ENCODE assay signal across 16 cellular contexts in genomic region chr5:33205070-33205469, GRCh38.
DNase-seq lines count a peak whose midpoint lies in the region; ATAC-seq, FAIRE-seq and TF ChIP-seq lines count a peak whose summit lies in the region.
"Had no signal": no experiment of that assay in that cellular context is flagged by ENCODE, and none has a peak within 500 bp of the region (broad histone marks: within the 10 kb centered on the region; RNA-seq: fewer than 3 reads in every experiment).

No MANE protein-coding gene starts in this region.

- H3K27ac ChIP-seq in liver (ENCODE audit: low read depth in 1 of 2, low read length in 2 of 2), result peak overlapping the region; percentile 81 to 85
- no peak overlapping the region for H3K27ac ChIP-seq in HepG2 (ENCODE audit: extremely low read length, insufficient read depth, low read length)
- H3K27ac ChIP-seq: C4-2B had no signal

- intact Hi-C loops in HepG2 (cut with micrococcal nuclease; ENCODE audit: unreplicated experiment), result no loop called here
- intact Hi-C loops in mucosa of descending colon (cut with DNase I, micrococcal nuclease), result no loop called here

- no peak for TF ChIP-seq CTCF in liver (IDR thresholded peaks at IDR 0.05; ENCODE audit: low read depth, low read length, missing input control)
- TF ChIP-seq CTCF in HepG2 (CRISPR knock-in tag; IDR thresholded peaks at IDR 0.05), result no peak
- TF ChIP-seq CTCF in bronchial epithelial cell (IDR thresholded peaks at IDR 0.05; ENCODE audit: insufficient read depth, low read length, severe bottlenecking), result no peak
- no peak for TF ChIP-seq CTCF in nephron (IDR thresholded peaks at IDR 0.05; ENCODE audit: unreplicated experiment in 3 of 3)
- TF ChIP-seq CTCF in mucosa of descending colon (IDR thresholded peaks at IDR 0.05), result no peak

- TF ChIP-seq EP300 in HepG2 (IDR thresholded peaks at IDR 0.05; ENCODE audit: low read depth in 2 of 2, low read length in 2 of 2), result no peak
- no peak for TF ChIP-seq EP300 in HepG2 (CRISPR knock-in tag; IDR thresholded peaks at IDR 0.05; ENCODE audit: borderline replicate concordance)

- FAIRE-seq in HepG2 (lab: Jason Lieb, UNC) (no peak), bronchial epithelial cell (lab: Jason Lieb, UNC) (no peak)
- FAIRE-seq: GM12878, GM18507 had no signal

- H3K4me2 ChIP-seq in HepG2 (ENCODE audit: low read depth, low read length), result no peak overlapping the region
- H3K4me2 ChIP-seq: GM23338 had no signal

- no peaks in the 10 kb centered on the region for H3K27me3 ChIP-seq in liver (ENCODE audit: control insufficient read depth in 4 of 4, insufficient read depth in 4 of 4, low read length in 3 of 4)
- H3K27me3 ChIP-seq in HepG2 (ENCODE audit: control insufficient read depth in 1 of 2, insufficient read depth in 2 of 2, low read length in 2 of 2), result no peaks in the 10 kb centered on the region; a peak in 1 of 5 replicates
- H3K27me3 ChIP-seq in bronchial epithelial cell (ENCODE audit: control insufficient read depth, insufficient read depth, low read length), result no peaks in the 10 kb centered on the region
- H3K27me3 ChIP-seq: BE2C had no signal

- H2AFZ ChIP-seq in HepG2 (ENCODE audit: low read length), result no peak overlapping the region
- H2AFZ ChIP-seq: GM23338 had no signal

- TF ChIP-seq POLR2A in HepG2 (IDR thresholded peaks at IDR 0.05; ENCODE audit: insufficient read depth in 1 of 2, low read depth in 2 of 2, low read length in 2 of 2), result no peak

- no peak overlapping the region for H3K4me3 Mint-ChIP-seq in nephron
- no peak overlapping the region for H3K4me3 Mint-ChIP-seq in activated T-cell treated with anti-CD3 and anti-CD28 coated beads, Interleukin-2, amount 50 U/mL, for 72 hours
- H3K4me3 Mint-ChIP-seq: CD4-positive, alpha-beta memory T cell; GM23338; H9; IgD-negative memory B cell had no signal

- POLR2A ChIA-PET in HepG2 (lab: Yijun Ruan, JAX), result no interaction called here

- peaks cover 9% of the 10 kb centered on the region for H3K4me1 Mint-ChIP-seq in nephron
- H3K4me1 Mint-ChIP-seq in activated T-cell treated with anti-CD3 and anti-CD28 coated beads, Interleukin-2, amount 50 U/mL, for 72 hours (ENCODE audit: low read depth), result no peaks in the 10 kb centered on the region
- H3K4me1 Mint-ChIP-seq: CD4-positive, alpha-beta memory T cell; GM23338; H9; IgD-negative memory B cell had no signal

- H3K9ac ChIP-seq in liver (ENCODE audit: low read depth in 1 of 2, low read length in 2 of 2) (no peak overlapping the region), HepG2 (ENCODE audit: insufficient read depth, low read depth, low read length) (no peak overlapping the region)

- H3K4me3 ChIP-seq in liver (ENCODE audit: low read depth in 1 of 3, low read length in 3 of 3) (no peak overlapping the region), HepG2 (replicated peaks in 1 of 3; ENCODE audit: insufficient read depth in 1 of 3, low read depth in 2 of 3, low read length in 3 of 3) (no peak overlapping the region), bronchial epithelial cell (ENCODE audit: low read depth, low read length) (no peak overlapping the region), mucosa of descending colon (no peak overlapping the region)
- H3K4me3 ChIP-seq: GM12878, GM23338 had no signal

- peaks cover 13 to 31% (median 26%) of the 10 kb centered on the region in 4 donors for H3K4me1 ChIP-seq in liver (ENCODE audit: control insufficient read depth in 4 of 4, insufficient read depth in 4 of 4, low read length in 3 of 4)
- H3K4me1 ChIP-seq in HepG2 (ENCODE audit: insufficient read depth, low read length), result peaks cover 13% of the 10 kb centered on the region
- peaks cover 10% of the 10 kb centered on the region for H3K4me1 ChIP-seq in mucosa of descending colon (ENCODE audit: low read depth)
- H3K4me1 ChIP-seq: BE2C had no signal

- H4K20me1 ChIP-seq in HepG2 (ENCODE audit: insufficient read depth, low read length), result no peaks in the 10 kb centered on the region

- no peaks in the 10 kb centered on the region for H3K36me3 Mint-ChIP-seq in nephron (ENCODE audit: low read depth)
- no peaks in the 10 kb centered on the region for H3K36me3 Mint-ChIP-seq in activated T-cell treated with anti-CD3 and anti-CD28 coated beads, Interleukin-2, amount 50 U/mL, for 72 hours (ENCODE audit: insufficient read depth in 2 of 2)
- H3K36me3 Mint-ChIP-seq: CD4-positive, alpha-beta memory T cell; IgD-negative memory B cell had no signal

- no peaks in the 10 kb centered on the region for H3K79me2 ChIP-seq in HepG2 (ENCODE audit: insufficient read depth, low read length)

- peaks cover 3% of the 10 kb centered on the region for H3K9me3 Mint-ChIP-seq in nephron
- H3K9me3 Mint-ChIP-seq in activated T-cell treated with anti-CD3 and anti-CD28 coated beads, Interleukin-2, amount 50 U/mL, for 72 hours, result peaks cover 0 to 3% of the 10 kb centered on the region in 2 donors

- TF ChIP-seq RAD21 in liver (IDR thresholded peaks at IDR 0.05), result peak; percentile 12 to 21
- no peak for TF ChIP-seq RAD21 in HepG2 (CRISPR knock-in tag; IDR thresholded peaks at IDR 0.05)

- H3K9me3 ChIP-seq in liver (ENCODE audit: control insufficient read depth in 4 of 4, low read length in 3 of 4) (no peaks in the 10 kb centered on the region), HepG2 (ENCODE audit: low read length) (no peaks in the 10 kb centered on the region), mucosa of descending colon (no peaks in the 10 kb centered on the region)
- H3K9me3 ChIP-seq: BE2C had no signal

- BruUV-seq in HepG2 (replicated peaks; lab: Mats Ljungman, UMichigan), result no TSS peak

- in situ Hi-C loops in HepG2 (cut with HindIII; ENCODE audit: extremely low pct_ligation_motif_present, low pct_unique_long_range_greater_than_20kb), result no loop called here

- peak overlapping the region; percentile 9 to 73 (median 22) for H3K27ac Mint-ChIP-seq in nephron
- H3K27ac Mint-ChIP-seq in activated T-cell treated with anti-CD3 and anti-CD28 coated beads, Interleukin-2, amount 50 U/mL, for 72 hours, result no peak overlapping the region
- H3K27ac Mint-ChIP-seq: CD4-positive, alpha-beta memory T cell; GM23338; H9; IgD-negative memory B cell had no signal

- WGBS in liver, result 28% methylated on average over 3 of the region's 3 CpGs
- 1% methylated on average over 3 of the region's 3 CpGs for WGBS in HepG2 (ENCODE audit: low lambda C conversion rate)

- ATAC-seq in HepG2 (no peak), GM18873 (IDR thresholded peaks at IDR 0.05; ENCODE audit: low FRiP score, unreplicated experiment) (no peak), mucosa of descending colon (no peak)
- ATAC-seq in activated T-cell treated with anti-CD3 and anti-CD28 coated beads, Interleukin-2, amount 50 U/mL, for 72 hours (replicated peaks in 1 of 2), result no peak
- ATAC-seq: GM12878, GM23338 had no signal

- CTCF ChIA-PET in HepG2 (lab: Yijun Ruan, JAX; ENCODE audit: low intra/inter-chr PET ratio, low total read pairs), result no interaction called here

- DNase-seq in HepG2 (ENCODE audit: low spot score) (no peak), bronchial epithelial cell (ENCODE audit: low read depth) (peak; percentile 49), mucosa of descending colon (no peak)
- no peak for DNase-seq in activated T-cell treated with anti-CD3 and anti-CD28 coated beads, Interleukin-2, amount 50 U/mL, for 72 hours
- DNase-seq: BE2C; CD4-positive, alpha-beta memory T cell; DMS79; H9 had no signal

- H3K27me3 Mint-ChIP-seq in nephron (ENCODE audit: low read depth), result no peaks in the 10 kb centered on the region
- no peaks in the 10 kb centered on the region for H3K27me3 Mint-ChIP-seq in activated T-cell treated with anti-CD3 and anti-CD28 coated beads, Interleukin-2, amount 50 U/mL, for 72 hours (ENCODE audit: low read depth)
- H3K27me3 Mint-ChIP-seq: CD4-positive, alpha-beta memory T cell; IgD-negative memory B cell had no signal

- H3K36me3 ChIP-seq in liver (ENCODE audit: control insufficient read depth in 4 of 4, insufficient read depth in 3 of 4, low read depth in 1 of 4, low read length in 3 of 4) (no peaks in the 10 kb centered on the region), HepG2 (replicated peaks in 1 of 2; ENCODE audit: control insufficient read depth in 1 of 2, insufficient read depth in 2 of 2, low read length in 2 of 2) (no peaks in the 10 kb centered on the region), bronchial epithelial cell (ENCODE audit: control insufficient read depth, insufficient read depth, low read length) (no peaks in the 10 kb centered on the region), mucosa of descending colon (ENCODE audit: low read depth) (no peaks in the 10 kb centered on the region)
- H3K36me3 ChIP-seq: BE2C had no signal

TF ChIP-seq in liver, 16 proteins besides CTCF, POLR2A, EP300 and RAD21 (continues in another document):
- TF ChIP-seq SP1 (IDR thresholded peaks at IDR 0.05) (no peak), TAF1 (conservative IDR thresholded peaks at IDR 0.05) (peak; percentile 1)

TF ChIP-seq in HepG2, 621 proteins besides CTCF, POLR2A, EP300 and RAD21:
- TF ChIP-seq ZNF317 (CRISPR knock-in tag; IDR thresholded peaks at IDR 0.05) (no peak), ZNF816 (CRISPR knock-in tag; IDR thresholded peaks at IDR 0.05; ENCODE audit: borderline replicate concordance) (no peak)
